ENCODE assay signal across 20 cellular contexts in the genomic region with DNA sequence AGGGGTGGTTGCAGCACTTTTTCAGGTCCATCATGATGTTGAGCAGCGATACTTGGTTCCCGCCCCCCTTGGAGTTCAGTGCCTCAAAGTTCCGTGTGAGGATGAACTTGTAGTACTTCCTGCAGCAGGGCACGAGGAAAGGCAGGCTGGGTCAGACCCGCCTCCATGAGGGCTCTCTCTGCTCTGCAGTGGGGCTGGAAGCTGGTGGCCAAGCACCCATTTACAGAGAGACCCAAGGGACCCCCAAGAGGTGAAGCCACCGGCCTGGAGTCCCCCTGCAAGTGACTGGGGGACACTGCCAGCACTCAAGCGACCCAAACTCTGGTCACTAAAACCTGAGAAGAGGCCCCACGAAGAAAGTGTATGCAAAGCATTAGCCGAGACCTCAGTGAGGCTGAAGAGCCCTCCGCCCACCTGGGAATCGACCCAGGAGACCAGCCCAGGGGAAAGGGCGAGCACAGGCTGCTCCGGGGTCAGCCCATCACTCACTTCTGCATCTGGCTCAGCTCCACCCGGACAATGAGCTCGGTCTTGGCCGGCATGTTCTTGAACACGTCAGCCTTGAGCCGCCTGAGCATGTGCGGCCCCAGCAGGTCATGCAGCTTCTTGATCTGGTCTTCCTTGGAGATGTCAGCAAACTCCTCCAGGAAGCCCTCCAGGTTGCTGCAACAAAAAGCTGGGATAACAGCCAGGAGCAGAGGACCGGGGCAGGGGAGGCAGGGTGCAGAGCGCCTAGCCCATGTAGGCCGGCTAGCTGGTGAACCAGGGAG. TPM values are rescaled to one million over a fixed set of nuclear protein-coding genes. Genes with fewer than 3 reads are reported as not detected.
"Had no signal": no experiment of that assay in that cellular context is flagged by ENCODE, and none has a peak within 500 bp of the region (broad histone marks: within the 10 kb centered on the region; RNA-seq: fewer than 3 reads in every experiment).

No MANE protein-coding gene starts in this region.

- H3K27ac Mint-ChIP-seq: naive thymus-derived CD8-positive, alpha-beta T cell; progenitor cell of endocrine pancreas had no signal

- H3K4me1 Mint-ChIP-seq: central memory CD8-positive, alpha-beta T cell had no signal

- H3K9me3 ChIP-seq: gastrocnemius medialis, mucosa of descending colon, pancreas, right lobe of liver, uterus had no signal

- H3K27ac ChIP-seq: esophagus muscularis mucosa, gastrocnemius medialis, heart right ventricle, pancreas, right lobe of liver, uterus had no signal

- ATAC-seq: gastrocnemius medialis; heart right ventricle; mucosa of descending colon; naive thymus-derived CD8-positive, alpha-beta T cell; pancreas; right lobe of liver had no signal

- H3K4me3 Mint-ChIP-seq: central memory CD8-positive, alpha-beta T cell; naive thymus-derived CD8-positive, alpha-beta T cell had no signal

- H3K4me3 ChIP-seq: esophagus muscularis mucosa, gastrocnemius medialis, heart right ventricle, mucosa of descending colon, pancreas, right lobe of liver, uterus had no signal

- H3K9me3 Mint-ChIP-seq: central memory CD8-positive, alpha-beta T cell had no signal

- H3K27me3 ChIP-seq: esophagus muscularis mucosa, gastrocnemius medialis, pancreas, right lobe of liver, uterus had no signal

- H3K36me3 ChIP-seq: esophagus muscularis mucosa, gastrocnemius medialis, heart right ventricle, pancreas, right lobe of liver, uterus had no signal

- FAIRE-seq: endometrium, pancreas had no signal

- DNase-seq: effector memory CD4-positive, alpha-beta T cell; gastrocnemius medialis; hypothalamus; islet precursor cell; naive thymus-derived CD8-positive, alpha-beta T cell; occipital lobe; stimulated activated CD4-positive, alpha-beta T cell treated with anti-CD3 and anti-CD28 coated beads, Interleukin-12 subunit alpha, Interleukin-12 subunit beta, amount 100 ng/mL, for 4 hours; stimulated activated naive CD4-positive, alpha-beta T cell treated with Interleukin-2 at 50 U/mL for 16 hours; trophoblast cell; uterus had no signal

- H3K4me1 ChIP-seq: esophagus muscularis mucosa, gastrocnemius medialis, heart right ventricle, pancreas, right lobe of liver, uterus had no signal

RNA-seq across cellular contexts. Expression of gene CHD5, which starts 45.2 kb away (rescaled TPM):
- total RNA-seq: right lobe of liver, skeletal muscle tissue had no signal
- polyA plus RNA-seq: liver had no signal
